Comparison of ENCODE assay signal across 20 cellular contexts in genomic region chr3:28081533-28081947, GRCh38.
A peak's percentile ranks its signal among the peaks of the same experiment; 100 is the strongest.
DNase-seq lines count a peak whose midpoint lies in the region; ATAC-seq and TF ChIP-seq lines count a peak whose summit lies in the region.
"Had no signal": no experiment of that assay in that cellular context is flagged by ENCODE, and none has a peak within 500 bp of the region (broad histone marks: within the 10 kb centered on the region; RNA-seq: fewer than 3 reads in every experiment).

No MANE protein-coding gene starts in this region.

- H3K9ac ChIP-seq in HUES48 (ENCODE audit: low read depth, low read length) = no peak overlapping the region
- H3K9ac ChIP-seq: BLaER1 treated with 17β-estradiol and CSF1 and Interleukin-3, amounts not matched to agents 10 nM and 100 nM had no signal

- H3K27me3 ChIP-seq in HUES48 (ENCODE audit: control insufficient read depth, insufficient read depth, low read length) = 0 out of 2 replicates have a peak, but pooled peaks cover 2% of the 10 kb centered on the region
- H3K27me3 ChIP-seq: BLaER1 treated with 17β-estradiol and CSF1 and Interleukin-3, amounts not matched to agents 10 nM and 100 nM; upper lobe of right lung had no signal

- no peaks in the 10 kb centered on the region for H3K36me3 Mint-ChIP-seq in stimulated activated memory B cell treated with anti-CD40 and anti-IgM and Interleukin-4, amounts not matched to agents 10 μg/mL and 1 μg/mL and 100 μg/mL, for 72 hours
- H3K36me3 Mint-ChIP-seq: IgD-negative memory B cell had no signal

- H3K27me3 Mint-ChIP-seq in stimulated activated memory B cell treated with anti-CD40 and anti-IgM and Interleukin-4, amounts not matched to agents 10 μg/mL and 1 μg/mL and 100 μg/mL, for 72 hours = peaks cover 9% of the 10 kb centered on the region
- H3K27me3 Mint-ChIP-seq: activated CD8-positive, alpha-beta T cell treated with anti-CD3 and anti-CD28 coated beads for 36 hours; IgD-negative memory B cell had no signal

- H3K36me3 ChIP-seq in HUES48 (ENCODE audit: control insufficient read depth, insufficient read depth, low read length) = no peaks in the 10 kb centered on the region
- H3K36me3 ChIP-seq: BLaER1 treated with 17β-estradiol and CSF1 and Interleukin-3, amounts not matched to agents 10 nM and 100 nM; left ventricle myocardium inferior; upper lobe of right lung had no signal

- H3K9me3 ChIP-seq in HUES48 (ENCODE audit: control insufficient read depth, insufficient read depth, low read length) = no peaks in the 10 kb centered on the region
- H3K9me3 ChIP-seq: left ventricle myocardium inferior, upper lobe of right lung had no signal

- DNase-seq in GM10266 (ENCODE audit: extremely low spot score) = peak; percentile 5
- no peak for DNase-seq in activated gamma-delta T cell (lab: John Stamatoyannopoulos, UW)
- DNase-seq in COLO829 (ENCODE audit: low spot score) = no peak
- DNase-seq: activated CD8-positive, alpha-beta T cell treated with anti-CD3 and anti-CD28 coated beads for 36 hours; activated T-cell treated with anti-CD3 and anti-CD28 coated beads, Interleukin-2, amount 50 U/mL, for 72 hours; caudate nucleus; DMS153; effector CD4-positive, alpha-beta T cell; hippocampal formation; left ventricle myocardium inferior; NCI-H748 treated with DMSO at 0.1 percent for 48 hours; upper lobe of right lung had no signal

- H3K4me1 ChIP-seq in HUES48 (ENCODE audit: control insufficient read depth, insufficient read depth, low read length) = peaks cover 56% of the 10 kb centered on the region
- H3K4me1 ChIP-seq: BLaER1 treated with 17β-estradiol and CSF1 and Interleukin-3, amounts not matched to agents 10 nM and 100 nM; left ventricle myocardium inferior; upper lobe of right lung had no signal

- peak overlapping the region; percentile 48 for H3K27ac ChIP-seq in HUES48 (ENCODE audit: low read depth, low read length)
- H3K27ac ChIP-seq: BLaER1 treated with 17β-estradiol and CSF1 and Interleukin-3, amounts not matched to agents 10 nM and 100 nM; left ventricle myocardium inferior; upper lobe of right lung had no signal

- H3K27ac Mint-ChIP-seq in stimulated activated memory B cell treated with anti-CD40 and anti-IgM and Interleukin-4, amounts not matched to agents 10 μg/mL and 1 μg/mL and 100 μg/mL, for 72 hours = no peak overlapping the region
- H3K27ac Mint-ChIP-seq: activated CD8-positive, alpha-beta T cell treated with anti-CD3 and anti-CD28 coated beads for 36 hours; activated T-cell treated with anti-CD3 and anti-CD28 coated beads, Interleukin-2, amount 50 U/mL, for 72 hours; IgD-negative memory B cell had no signal

- H3K9me3 Mint-ChIP-seq in stimulated activated memory B cell treated with anti-CD40 and anti-IgM and Interleukin-4, amounts not matched to agents 10 μg/mL and 1 μg/mL and 100 μg/mL, for 72 hours = no peaks in the 10 kb centered on the region
- H3K9me3 Mint-ChIP-seq: activated CD8-positive, alpha-beta T cell treated with anti-CD3 and anti-CD28 coated beads for 36 hours; activated T-cell treated with anti-CD3 and anti-CD28 coated beads, Interleukin-2, amount 50 U/mL, for 72 hours had no signal

- no peak overlapping the region for H3K4me3 ChIP-seq in HUES48 (ENCODE audit: low read depth, low read length)
- H3K4me3 ChIP-seq: BLaER1 treated with 17β-estradiol and CSF1 and Interleukin-3, amounts not matched to agents 10 nM and 100 nM; left ventricle myocardium inferior; upper lobe of right lung had no signal

- no peak overlapping the region for H3K4me3 Mint-ChIP-seq in stimulated activated memory B cell treated with anti-CD40 and anti-IgM and Interleukin-4, amounts not matched to agents 10 μg/mL and 1 μg/mL and 100 μg/mL, for 72 hours
- H3K4me3 Mint-ChIP-seq: activated CD8-positive, alpha-beta T cell treated with anti-CD3 and anti-CD28 coated beads for 36 hours; activated T-cell treated with anti-CD3 and anti-CD28 coated beads, Interleukin-2, amount 50 U/mL, for 72 hours; IgD-negative memory B cell had no signal

- ATAC-seq in GM19351 (IDR thresholded peaks at IDR 0.05; ENCODE audit: unreplicated experiment) (peak; percentile 87), HG02763 (IDR thresholded peaks at IDR 0.05; ENCODE audit: unreplicated experiment) (peak; percentile 56), GM21423 (IDR thresholded peaks at IDR 0.05; ENCODE audit: unreplicated experiment) (no peak)
- no peak for ATAC-seq in stimulated activated memory B cell treated with anti-CD40 and anti-IgM and Interleukin-4, amounts not matched to agents 10 μg/mL and 1 μg/mL and 100 μg/mL, for 72 hours
- ATAC-seq: activated CD8-positive, alpha-beta T cell treated with anti-CD3 and anti-CD28 coated beads for 36 hours; activated T-cell treated with anti-CD3 and anti-CD28 coated beads, Interleukin-2, amount 50 U/mL, for 72 hours; HCT116; upper lobe of right lung had no signal

- TF ChIP-seq CTCF in GM10266 (IDR thresholded peaks at IDR 0.05; ENCODE audit: control insufficient read depth, insufficient read depth, low read depth, missing control alignments) = no peak

- H3K4me1 Mint-ChIP-seq in stimulated activated memory B cell treated with anti-CD40 and anti-IgM and Interleukin-4, amounts not matched to agents 10 μg/mL and 1 μg/mL and 100 μg/mL, for 72 hours = no peaks in the 10 kb centered on the region
- H3K4me1 Mint-ChIP-seq: IgD-negative memory B cell had no signal

Comparison
In these comparisons a context has a peak if more than half of its experiments do, and no peak if none do; other contexts are left out.
1. ATAC-seq: peak in GM19351 (single experiment) and HG02763 (single experiment); none in stimulated activated memory B cell treated with anti-CD40 and anti-IgM and Interleukin-4, amounts not matched to agents 10 μg/mL and 1 μg/mL and 100 μg/mL, for 72 hours (single experiment) and GM21423 (single experiment).